8 cellular contexts compared by ENCODE assay signal in genomic region chr19:661427-662196, GRCh38. TPM values are rescaled to one million over a fixed set of nuclear protein-coding genes. Genes with fewer than 3 reads are reported as not detected.
DNase-seq lines count a peak whose midpoint lies in the region; ATAC-seq and TF ChIP-seq lines count a peak whose summit lies in the region.

No MANE protein-coding gene starts in this region.

- CTCF ChIA-PET in CD8-positive, alpha-beta T cell (lab: Charles Lee): no interaction called here

- peak overlapping the region; percentile 67 for H3K4me3 ChIP-seq in CD8-positive, alpha-beta T cell (ENCODE audit: low read depth, low read length)
- H3K4me3 ChIP-seq in Karpas-422 (ENCODE audit: low read length) (peak overlapping the region; percentile 82), esophagus muscularis mucosa (peak overlapping the region; percentile 81 to 100 (median 100)), psoas muscle (peak overlapping the region; percentile 100)

- no peaks in the 10 kb centered on the region for H3K9me3 ChIP-seq in CD8-positive, alpha-beta T cell (ENCODE audit: low read length)
- H3K9me3 ChIP-seq in Karpas-422 (ENCODE audit: low read length) (no peaks in the 10 kb centered on the region), esophagus muscularis mucosa (no peaks in the 10 kb centered on the region), psoas muscle (no peaks in the 10 kb centered on the region)

- intact Hi-C loops in CD8-positive, alpha-beta T cell (cut with DNase I, micrococcal nuclease): loop anchor here (2.0 to 10.0 kb wide), 6 partner anchors 77 to 1606 kb away; partner anchors contain the start of genes FAM174C (in 1 of the 2) and UQCR11 (in 1 of the 2)
- intact Hi-C loops in esophagus muscularis mucosa (cut with DNase I) (no loop called here), psoas muscle (cut with DNase I) (no loop called here)

- no peak for TF ChIP-seq CTCF in CD8-positive, alpha-beta T cell (IDR thresholded peaks at IDR 0.05)
- no peak for TF ChIP-seq CTCF in esophagus muscularis mucosa (IDR thresholded peaks at IDR 0.05)
- no peak for TF ChIP-seq CTCF in psoas muscle (IDR thresholded peaks at IDR 0.05)

- peak; percentile 42 to 81 (median 70) for DNase-seq in CD8-positive, alpha-beta T cell
- peak; percentile 66 for DNase-seq in Karpas-422
- DNase-seq in activated CD8-positive, alpha-beta memory T cell treated with anti-CD3 and anti-CD28 coated beads, Interleukin-2, amount 50 U/mL, for 48 hours: peak; percentile 76
- DNase-seq in esophagus muscularis mucosa (ENCODE audit: extremely low spot score): no peak
- DNase-seq in psoas muscle: no peak

- no peak for TF ChIP-seq POLR2A in esophagus muscularis mucosa (IDR thresholded peaks at IDR 0.05; ENCODE audit: low read depth)

- POLR2A ChIA-PET in CD8-positive, alpha-beta T cell (lab: Charles Lee): interaction anchor here (0.5 to 1.5 kb wide), 5 partner anchors 16 to 260 kb away, joined by 3 to 6 read pairs (median 3); partner anchors contain the start of gene POLRMT

- no peak for TF ChIP-seq EP300 in esophagus muscularis mucosa (IDR thresholded peaks at IDR 0.05)

- WGBS in esophagus muscularis mucosa: 18% methylated on average over 17 of the region's 31 CpGs
- WGBS in psoas muscle, 3 donors: 15 to 22% (median 15%) methylated on average over 31 of the region's 31 CpGs

- ATAC-seq in CD8-positive, alpha-beta T cell: peak; percentile 24
- ATAC-seq in psoas muscle (no peak), GM19455 (IDR thresholded peaks at IDR 0.05; ENCODE audit: unreplicated experiment) (no peak), HG03159 (IDR thresholded peaks at IDR 0.05; ENCODE audit: unreplicated experiment) (no peak), GM19397 (IDR thresholded peaks at IDR 0.05; ENCODE audit: unreplicated experiment) (no peak)

- H4K20me1 ChIP-seq in Karpas-422 (ENCODE audit: insufficient read depth, low read depth, low read length): peaks cover 57% of the 10 kb centered on the region

- H3K36me3 ChIP-seq in CD8-positive, alpha-beta T cell (ENCODE audit: insufficient read depth, low read length): peaks cover 7% of the 10 kb centered on the region
- H3K36me3 ChIP-seq in Karpas-422 (ENCODE audit: insufficient read depth, low read length): peaks cover 7% of the 10 kb centered on the region; the same call in 1 of the 2 replicates
- H3K36me3 ChIP-seq in esophagus muscularis mucosa: peaks cover 0 to 16% (median 6%) of the 10 kb centered on the region in 4 donors
- no peaks in the 10 kb centered on the region for H3K36me3 ChIP-seq in psoas muscle (ENCODE audit: insufficient read depth in 1 of 2, low read depth in 1 of 2)

- no peak overlapping the region for H2AFZ ChIP-seq in Karpas-422 (ENCODE audit: low read length)

- H3K4me1 ChIP-seq in CD8-positive, alpha-beta T cell (ENCODE audit: insufficient read depth, low read length): peaks cover 60% of the 10 kb centered on the region
- H3K4me1 ChIP-seq in Karpas-422 (ENCODE audit: low read length) (peaks cover 26% of the 10 kb centered on the region), esophagus muscularis mucosa (peaks cover 71 to 82% (median 79%) of the 10 kb centered on the region in 4 donors), psoas muscle (peaks cover 63% of the 10 kb centered on the region)

- no peaks in the 10 kb centered on the region for H3K9me3 Mint-ChIP-seq in CD8-positive, alpha-beta T cell

- peaks cover 23% of the 10 kb centered on the region for H3K36me3 Mint-ChIP-seq in CD8-positive, alpha-beta T cell

- peak overlapping the region; percentile 99 for H3K27ac Mint-ChIP-seq in CD8-positive, alpha-beta T cell

- peak overlapping the region; percentile 81 for H3K27ac ChIP-seq in CD8-positive, alpha-beta T cell (ENCODE audit: low read depth, low read length)
- H3K27ac ChIP-seq in Karpas-422 (ENCODE audit: low read length) (peak overlapping the region; percentile 74; the same call in 1 of the 2 replicates), esophagus muscularis mucosa (replicated peaks in 1 of 4) (peak overlapping the region; percentile 89 to 96 (median 94)), psoas muscle (peak overlapping the region; percentile 91)

- no peaks in the 10 kb centered on the region for H3K27me3 Mint-ChIP-seq in CD8-positive, alpha-beta T cell (ENCODE audit: low read depth)

- peaks cover 63% of the 10 kb centered on the region for H3K79me2 ChIP-seq in Karpas-422 (ENCODE audit: low read length)

- peak overlapping the region; percentile 96 for H3K4me3 Mint-ChIP-seq in CD8-positive, alpha-beta T cell

- peaks cover 46% of the 10 kb centered on the region for H3K4me1 Mint-ChIP-seq in CD8-positive, alpha-beta T cell (ENCODE audit: low read depth)

- H3K27me3 ChIP-seq in CD8-positive, alpha-beta T cell (ENCODE audit: insufficient read depth, low read length): no peaks in the 10 kb centered on the region
- H3K27me3 ChIP-seq in Karpas-422 (ENCODE audit: low read length) (no peaks in the 10 kb centered on the region), esophagus muscularis mucosa (no peaks in the 10 kb centered on the region), psoas muscle (ENCODE audit: insufficient read depth in 3 of 3, low read length in 2 of 3) (no peaks in the 10 kb centered on the region)

- peak overlapping the region; percentile 88 for H3K4me2 ChIP-seq in Karpas-422 (ENCODE audit: low read depth, low read length, poor library complexity, severe bottlenecking)

- H3K9ac ChIP-seq in Karpas-422 (ENCODE audit: low read length): peak overlapping the region; percentile 100

- H3K9me2 ChIP-seq in Karpas-422 (replicated peaks; ENCODE audit: insufficient read depth, low read length): no peaks in the 10 kb centered on the region

RNA-seq across cellular contexts. Expression of gene RNF126, which starts 1.4 kb away (rescaled TPM):
- 100 to 1,000 TPM in 1 of 2 experiments, 10 to 100 TPM in 1; 99.7 to 107 TPM for total RNA-seq in CD8-positive, alpha-beta T cell
- total RNA-seq in Karpas-422 (2014; rRNA removed; shearing (Covaris generic); ENCODE audit: low replicate concordance): 36.5 and 66.5 TPM in 2 replicates
- total RNA-seq in esophagus muscularis mucosa (10 to 100 TPM; 41.5 to 63.5 (median 62.3) TPM), psoas muscle (10 to 100 TPM; 25.2 to 62.9 (median 50.4) TPM)
- polyA plus RNA-seq in psoas muscle: 10 to 100 TPM; 48.8 to 72.1 (median 63.3) TPM

RNA-seq across cellular contexts. Expression of gene FSTL3, which starts 14.6 kb away (rescaled TPM):
- total RNA-seq in CD8-positive, alpha-beta T cell: 1 to 10 TPM; 1.8 to 2.4 TPM
- total RNA-seq in Karpas-422 (2014; rRNA removed; shearing (Covaris generic); ENCODE audit: low replicate concordance): 2.3 and 3.0 TPM in 2 replicates
- total RNA-seq in esophagus muscularis mucosa (100 to 1,000 TPM; 115 to 226 (median 217) TPM), psoas muscle (10 to 100 TPM in 2 of 4 donors, 1 to 10 TPM in 2; 5.4 to 11.5 (median 8.5) TPM)
- 10 to 100 TPM in 1 of 3 donors, 1 to 10 TPM in 2; 4.3 to 30.3 (median 6.1) TPM for polyA plus RNA-seq in psoas muscle

RNA-seq across cellular contexts. Expression of gene FGF22, which starts 21.9 kb away (rescaled TPM):
- total RNA-seq in CD8-positive, alpha-beta T cell: under 1 TPM; 0.65 to 0.97 TPM
- not detected in 2 replicates for total RNA-seq in Karpas-422 (2014; rRNA removed; shearing (Covaris generic); ENCODE audit: low replicate concordance)
- total RNA-seq in esophagus muscularis mucosa: 1 to 10 TPM in 2 of 4 donors, under 1 TPM in 2; 0.50 to 2.1 (median 1.4) TPM
- total RNA-seq in psoas muscle: under 1 TPM in 2 of 4 donors, not detected in 2; 0.15 to 0.26 TPM
- polyA plus RNA-seq in psoas muscle: under 1 TPM; 0.14 to 0.42 (median 0.16) TPM

RNA-seq across cellular contexts. Expression of gene POLRMT, which starts 28.3 kb away (rescaled TPM):
- total RNA-seq in CD8-positive, alpha-beta T cell: 10 to 100 TPM; 48.6 to 53.7 TPM
- total RNA-seq in Karpas-422 (2014; rRNA removed; shearing (Covaris generic); ENCODE audit: low replicate concordance): 51.5 and 60.6 TPM in 2 replicates
- total RNA-seq in esophagus muscularis mucosa (10 to 100 TPM; 20.8 to 40.7 (median 30.4) TPM), psoas muscle (10 to 100 TPM; 66.1 to 99.8 (median 81.4) TPM)
- 10 to 100 TPM; 61.7 to 79.6 (median 66.5) TPM for polyA plus RNA-seq in psoas muscle

RNA-seq across cellular contexts. Expression of gene PRSS57, which starts 33.6 kb away (rescaled TPM):
- total RNA-seq in CD8-positive, alpha-beta T cell: not detected
- not detected in 2 replicates for total RNA-seq in Karpas-422 (2014; rRNA removed; shearing (Covaris generic); ENCODE audit: low replicate concordance)
- total RNA-seq in esophagus muscularis mucosa (under 1 TPM in 1 of 4 donors, not detected in 3; 0.34 TPM), psoas muscle (under 1 TPM in 1 of 4 donors, not detected in 3; 0.25 TPM)
- polyA plus RNA-seq in psoas muscle: under 1 TPM in 1 of 3 donors, not detected in 2; 0.05 TPM

Comparison
In these comparisons a context has a peak if more than half of its experiments do, and no peak if none do; other contexts are left out.
1. DNase-seq: peak in CD8-positive, alpha-beta T cell (7 of 7), Karpas-422 (single experiment) and activated CD8-positive, alpha-beta memory T cell treated with anti-CD3 and anti-CD28 coated beads, Interleukin-2, amount 50 U/mL, for 48 hours (single experiment); none in esophagus muscularis mucosa (single experiment) and psoas muscle (0 of 2).
2. RNA of gene FSTL3, which starts 14.6 kb away (total RNA-seq): 115 to 226 TPM in esophagus muscularis mucosa; 5.4 to 11.5 TPM in psoas muscle, 1.8 to 2.4 TPM in CD8-positive, alpha-beta T cell and 2.3 to 3.0 TPM in Karpas-422; every median in the first group is over 4 times any median in the second.
3. intact Hi-C loops: an anchor here in CD8-positive, alpha-beta T cell (2.0 to 10.0 kb wide); none called in esophagus muscularis mucosa and psoas muscle.
4. Peak in every context shown above with its lines, with median percentiles within 50 percentile points of each other: H3K27ac ChIP-seq and H3K4me3 ChIP-seq.